ENCODE assay signal across 24 cellular contexts in genomic region chr1:7186382-7187120, GRCh38.
A peak's percentile ranks its signal among the peaks of the same experiment; 100 is the strongest.
DNase-seq lines count a peak whose midpoint lies in the region; ATAC-seq, FAIRE-seq and TF ChIP-seq lines count a peak whose summit lies in the region.
"Had no signal": no experiment of that assay in that cellular context is flagged by ENCODE, and none has a peak within 500 bp of the region (broad histone marks: within the 10 kb centered on the region; RNA-seq: fewer than 3 reads in every experiment).

No MANE protein-coding gene starts in this region.

- DNase-seq in DMS 273 (lab: John Stamatoyannopoulos, UW; ENCODE audit: unreplicated experiment) (peak; percentile 14), DMS 273 treated with DMSO at 0.1 percent for 48 hours (lab: John Stamatoyannopoulos, UW) (no peak), HFFc6 (no peak), NCI-H748 (lab: John Stamatoyannopoulos, UW; ENCODE audit: unreplicated experiment) (peak; percentile 60), H1 (ENCODE audit: low read depth in 1 of 2, low spot score in 2 of 2) (no peak), NCI-H187 treated with DMSO at 0.1 percent for 48 hours (lab: John Stamatoyannopoulos, UW) (no peak)
- DNase-seq in activated T-cell treated with anti-CD3 and anti-CD28 coated beads, Interleukin-2, amount 50 U/mL, for 72 hours, result no peak
- DNase-seq in CD8-positive, alpha-beta memory T cell, result no peak
- DNase-seq: activated CD4-positive, alpha-beta T cell treated with anti-CD3 and anti-CD28 coated beads, Interleukin-2, amount 50 U/mL, for 48 hours; activated T-cell treated with anti-CD3 and anti-CD28 coated beads for 4 hours; AML-193; dermis blood vessel endothelial cell; GDM1; NCI-H146; NCI-H526 treated with DMSO at 0.1 percent for 48 hours; retina; stimulated activated CD4-positive, alpha-beta T cell treated with anti-CD3 and anti-CD28 coated beads, Interleukin-12 subunit alpha, Interleukin-12 subunit beta, amount 100 ng/mL, for 4 hours; T-helper 2 cell; upper lobe of right lung; WERI-Rb-1 had no signal

- H3K9me3 Mint-ChIP-seq in HFFc6, result no peaks in the 10 kb centered on the region; the same call in 1 of the 2 replicates
- no peaks in the 10 kb centered on the region for H3K9me3 Mint-ChIP-seq in activated T-cell treated with anti-CD3 and anti-CD28 coated beads, Interleukin-2, amount 50 U/mL, for 72 hours
- peaks cover 4 to 15% (median 6%) of the 10 kb centered on the region in 5 donors for H3K9me3 Mint-ChIP-seq in CD8-positive, alpha-beta memory T cell

- H3K27ac ChIP-seq in H1 (ENCODE audit: low read depth, low read length), result no peak overlapping the region
- H3K27ac ChIP-seq in CD8-positive, alpha-beta memory T cell (ENCODE audit: low read depth, low read length), result no peak overlapping the region
- H3K27ac ChIP-seq: 22Rv1, adrenal gland, epithelial cell of prostate, upper lobe of right lung, WERI-Rb-1 had no signal

- no peaks in the 10 kb centered on the region for H3K23me2 ChIP-seq in H1 (ENCODE audit: low read depth, low read length)

- H3K4me3 ChIP-seq in H1 (ENCODE audit: extremely low read depth in 1 of 4, insufficient read depth in 2 of 4, low read depth in 3 of 4, low read length in 4 of 4), result no peak overlapping the region
- no peak overlapping the region for H3K4me3 ChIP-seq in CD8-positive, alpha-beta memory T cell (ENCODE audit: low read length)
- H3K4me3 ChIP-seq: adrenal gland, upper lobe of right lung had no signal

- TF ChIP-seq CTCF in HFFc6 (IDR thresholded peaks at IDR 0.05) (peak; percentile 26; the same call in 1 of the 2 replicates), H1 (IDR thresholded peaks at IDR 0.05; ENCODE audit: control extremely low read depth in 1 of 3, insufficient read depth in 1 of 3, low read depth in 1 of 3, low read length in 3 of 3) (peak; percentile 24 to 29 (median 25); a peak in 3 of 4 replicates)

- no peak overlapping the region for H3K18ac ChIP-seq in H1 (ENCODE audit: extremely low read depth, low read length)

- H2BK20ac ChIP-seq in H1 (ENCODE audit: low read length), result no peak overlapping the region

- no peak overlapping the region for H4K91ac ChIP-seq in H1 (replicated peaks; ENCODE audit: insufficient read length, low read length)

- no peaks in the 10 kb centered on the region for H3K4me1 ChIP-seq in H1 (replicated peaks in 1 of 4; ENCODE audit: control insufficient read depth in 3 of 4, insufficient read depth in 4 of 4, low read length in 3 of 4)
- no peaks in the 10 kb centered on the region for H3K4me1 ChIP-seq in CD8-positive, alpha-beta memory T cell (ENCODE audit: insufficient read depth, low read length)
- H3K4me1 ChIP-seq: upper lobe of right lung had no signal

- H3K4ac ChIP-seq in H1 (replicated peaks; ENCODE audit: insufficient read length, low read depth, low read length), result no peak overlapping the region

- H3K4me2 ChIP-seq in H1 (ENCODE audit: insufficient read depth in 1 of 2, low read depth in 2 of 2, low read length in 2 of 2), result no peak overlapping the region

- H3K9ac ChIP-seq in H1 (replicated peaks in 1 of 4; ENCODE audit: extremely low read depth in 1 of 4, low read depth in 3 of 4, low read length in 3 of 4), result no peak overlapping the region

- no peaks in the 10 kb centered on the region for H3K36me3 ChIP-seq in H1 (ENCODE audit: control insufficient read depth in 2 of 4, insufficient read depth in 4 of 4, low read length in 3 of 4)
- H3K36me3 ChIP-seq in CD8-positive, alpha-beta memory T cell (ENCODE audit: insufficient read depth, low read length), result no peaks in the 10 kb centered on the region
- H3K36me3 ChIP-seq: adrenal gland, upper lobe of right lung, WERI-Rb-1 had no signal

- POLR2A ChIA-PET in H1 (lab: Charles Lee; ENCODE audit: partially characterized antibody), result no interaction called here
- POLR2A ChIA-PET in CD8-positive, alpha-beta memory T cell (lab: Charles Lee), result no interaction called here

- H3K9me3 ChIP-seq in H1 (ENCODE audit: insufficient read depth in 2 of 2, low read depth in 1 of 2, low read length in 1 of 2), result no peaks in the 10 kb centered on the region
- no peaks in the 10 kb centered on the region for H3K9me3 ChIP-seq in CD8-positive, alpha-beta memory T cell (ENCODE audit: low read length)
- H3K9me3 ChIP-seq: adrenal gland, upper lobe of right lung had no signal

- no peak overlapping the region for H2BK120ac ChIP-seq in H1 (replicated peaks; ENCODE audit: low read depth, low read length)

- H4K5ac ChIP-seq in H1 (ENCODE audit: insufficient read length, low read depth, low read length), result no peak overlapping the region

- H3K27me3 ChIP-seq in H1 (replicated peaks in 1 of 4; ENCODE audit: control insufficient read depth in 3 of 4, extremely low read depth in 1 of 4, insufficient read depth in 3 of 4, low read length in 3 of 4), result no peaks in the 10 kb centered on the region
- H3K27me3 ChIP-seq in CD8-positive, alpha-beta memory T cell (ENCODE audit: insufficient read depth, low read length, poor library complexity, severe bottlenecking), result peaks cover 2% of the 10 kb centered on the region
- H3K27me3 ChIP-seq: adrenal gland, upper lobe of right lung had no signal

- H3K79me2 ChIP-seq in H1 (ENCODE audit: control insufficient read depth in 1 of 2, insufficient read depth in 2 of 2, low read length in 2 of 2), result no peaks in the 10 kb centered on the region

- no peak overlapping the region for H2BK5ac ChIP-seq in H1 (ENCODE audit: low read depth, low read length)

- TF ChIP-seq POLR2A in H1 (IDR thresholded peaks at IDR 0.05; ENCODE audit: control extremely low read depth in 1 of 2, low read depth in 2 of 2, low read length in 2 of 2), result no peak

- WGBS in H1 (ENCODE audit: extremely low coverage in 1 of 2, insufficient coverage in 1 of 2, insufficient read length in 1 of 2, insufficient replicate concordance in 2 of 2, low coverage in 1 of 2, low lambda C conversion rate in 2 of 2, missing lambda C conversion rate in 1 of 2), 2 experiments, result 78% methylated on average over 8 of the region's 8 CpGs; no CpG with 5 or more reads in 1 of the 2 experiments

- H3K79me1 ChIP-seq in H1 (ENCODE audit: low read depth, low read length), result no peaks in the 10 kb centered on the region

- no peak overlapping the region for H2BK12ac ChIP-seq in H1 (ENCODE audit: low read depth, low read length)

- H3K36me3 Mint-ChIP-seq in HFFc6 (ENCODE audit: low read depth), result no peaks in the 10 kb centered on the region
- no peaks in the 10 kb centered on the region for H3K36me3 Mint-ChIP-seq in activated T-cell treated with anti-CD3 and anti-CD28 coated beads, Interleukin-2, amount 50 U/mL, for 72 hours (ENCODE audit: insufficient read depth in 2 of 2)
- H3K36me3 Mint-ChIP-seq in CD8-positive, alpha-beta memory T cell, result no peaks in the 10 kb centered on the region

- no peak overlapping the region for H2BK15ac ChIP-seq in H1 (ENCODE audit: low read length)

- no peak overlapping the region for H3K27ac Mint-ChIP-seq in HFFc6
- H3K27ac Mint-ChIP-seq in activated T-cell treated with anti-CD3 and anti-CD28 coated beads, Interleukin-2, amount 50 U/mL, for 72 hours, result no peak overlapping the region
- H3K27ac Mint-ChIP-seq in CD8-positive, alpha-beta memory T cell, result no peak overlapping the region

- no peak overlapping the region for H3K4me3 Mint-ChIP-seq in HFFc6
- H3K4me3 Mint-ChIP-seq in activated T-cell treated with anti-CD3 and anti-CD28 coated beads, Interleukin-2, amount 50 U/mL, for 72 hours, result no peak overlapping the region
- no peak overlapping the region for H3K4me3 Mint-ChIP-seq in CD8-positive, alpha-beta memory T cell

- TF ChIP-seq RAD21 in H1 (IDR thresholded peaks at IDR 0.05 in 1 of 2, conservative IDR thresholded peaks at IDR 0.05 in 1 of 2; ENCODE audit: low read depth in 2 of 2, low read length in 2 of 2), result no peak; a peak in 1 of 4 replicates

- ATAC-seq in activated T-cell treated with anti-CD3 and anti-CD28 coated beads, Interleukin-2, amount 50 U/mL, for 72 hours (replicated peaks in 1 of 2), result no peak
- ATAC-seq: upper lobe of right lung had no signal

- no peak overlapping the region for H4K8ac ChIP-seq in H1 (ENCODE audit: extremely low read depth, insufficient read depth, low read length)

- H3K14ac ChIP-seq in H1 (ENCODE audit: insufficient read length), result no peak overlapping the region

- H3K27me3 Mint-ChIP-seq in HFFc6 (ENCODE audit: insufficient read depth), result peaks cover 11% of the 10 kb centered on the region
- H3K27me3 Mint-ChIP-seq in activated T-cell treated with anti-CD3 and anti-CD28 coated beads, Interleukin-2, amount 50 U/mL, for 72 hours (ENCODE audit: low read depth), result peaks cover 38% of the 10 kb centered on the region
- H3K27me3 Mint-ChIP-seq in CD8-positive, alpha-beta memory T cell, result peaks cover 5 to 14% of the 10 kb centered on the region in 2 donors

- no peak overlapping the region for H3K56ac ChIP-seq in H1 (replicated peaks; ENCODE audit: insufficient read length, low read depth, low read length)

- no peak overlapping the region for H3K23ac ChIP-seq in H1 (ENCODE audit: insufficient read length)

- TF ChIP-seq EP300 in H1 (IDR thresholded peaks at IDR 0.05; ENCODE audit: borderline replicate concordance in 1 of 2, low read depth in 2 of 2, low read length in 2 of 2), result no peak

- H3K4me1 Mint-ChIP-seq in HFFc6 (ENCODE audit: low read depth), result no peaks in the 10 kb centered on the region
- no peaks in the 10 kb centered on the region for H3K4me1 Mint-ChIP-seq in activated T-cell treated with anti-CD3 and anti-CD28 coated beads, Interleukin-2, amount 50 U/mL, for 72 hours (ENCODE audit: low read depth)
- H3K4me1 Mint-ChIP-seq in CD8-positive, alpha-beta memory T cell, result no peaks in the 10 kb centered on the region

- no peak overlapping the region for H2AK5ac ChIP-seq in H1 (ENCODE audit: low read depth, low read length)

- FAIRE-seq in H1 (lab: Jason Lieb, UNC), result no peak
- FAIRE-seq: bronchial epithelial cell had no signal

- no peaks in the 10 kb centered on the region for H4K20me1 ChIP-seq in H1 (replicated peaks in 1 of 2; ENCODE audit: control insufficient read depth in 1 of 2, insufficient read depth in 2 of 2, low read length in 2 of 2)

- H2AFZ ChIP-seq in H1 (ENCODE audit: low read length), result no peak overlapping the region

- CTCF ChIA-PET in H1 (lab: Charles Lee; ENCODE audit: partially characterized antibody), result interaction anchor here (0.6 to 1.3 kb wide), 3 partner anchors 18 to 248 kb away, joined by 3 read pairs; no protein-coding TSS in a partner anchor
- CTCF ChIA-PET in CD8-positive, alpha-beta memory T cell (lab: Charles Lee), result no interaction called here

TF ChIP-seq in H1, 55 proteins besides CTCF, POLR2A, EP300 and RAD21 (continues in another document):
- TF ChIP-seq POU5F1 (IDR thresholded peaks at IDR 0.05; ENCODE audit: low read depth, low read length), result no peak
- no peak for TF ChIP-seq CHD2 (IDR thresholded peaks at IDR 0.05; ENCODE audit: low read length)
- no peak for TF ChIP-seq SP4 (IDR thresholded peaks at IDR 0.05; ENCODE audit: low read length)
- no peak for TF ChIP-seq RBBP5 (IDR thresholded peaks at IDR 0.05; ENCODE audit: borderline replicate concordance, low read depth, low read length)
- TF ChIP-seq SIN3A (conservative IDR thresholded peaks at IDR 0.05 in 1 of 2, IDR thresholded peaks at IDR 0.05 in 1 of 2; ENCODE audit: low read depth in 1 of 2, low read length in 2 of 2), result no peak
- TF ChIP-seq RXRA (IDR thresholded peaks at IDR 0.05; ENCODE audit: insufficient read depth, low read depth, low read length), result no peak
- no peak for TF ChIP-seq CBX8 (IDR thresholded peaks at IDR 0.05; ENCODE audit: borderline replicate concordance, low read depth, low read length)

Comparison
In these comparisons a context has a peak if more than half of its experiments do, and no peak if none do; other contexts are left out.
1. DNase-seq: peak in DMS 273 (single experiment) and NCI-H748 (single experiment); none in DMS 273 treated with DMSO at 0.1 percent for 48 hours (single experiment), HFFc6 (single experiment), H1 (0 of 2), activated T-cell treated with anti-CD3 and anti-CD28 coated beads, Interleukin-2, amount 50 U/mL, for 72 hours (0 of 2), CD8-positive, alpha-beta memory T cell (0 of 5) and NCI-H187 treated with DMSO at 0.1 percent for 48 hours (single experiment).